ENCODE assay signal across 9 cellular contexts in the genomic region with DNA sequence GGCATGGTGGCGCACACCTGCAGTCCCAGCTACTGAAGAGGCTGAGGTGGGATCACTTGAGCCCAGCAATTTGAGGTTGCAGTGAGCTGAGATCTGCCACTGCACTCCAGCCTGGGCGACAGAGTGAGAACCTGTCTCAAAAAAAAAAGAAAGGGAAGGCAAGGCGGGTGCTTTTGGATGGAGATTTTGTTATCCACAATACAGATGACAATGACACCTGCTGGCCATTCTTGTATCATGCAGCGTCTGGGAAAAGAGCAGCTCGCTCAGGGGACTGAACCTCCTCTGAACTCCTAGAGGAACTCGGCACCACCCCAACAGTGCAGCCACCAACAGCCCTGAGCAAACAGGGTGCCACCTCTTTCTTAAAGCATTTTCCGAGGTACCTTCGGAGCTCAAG. TPM values are rescaled to one million over a fixed set of nuclear protein-coding genes. Genes with fewer than 3 reads are reported as not detected.
DNase-seq lines count a peak whose midpoint lies in the region; ATAC-seq, FAIRE-seq and TF ChIP-seq lines count a peak whose summit lies in the region.
"Had no signal": no experiment of that assay in that cellular context is flagged by ENCODE, and none has a peak within 500 bp of the region (broad histone marks: within the 10 kb centered on the region; RNA-seq: fewer than 3 reads in every experiment).

No MANE protein-coding gene starts in this region.

- H3K27me3 ChIP-seq in SU-DHL-6 (ENCODE audit: low read length) (no peaks in the 10 kb centered on the region), esophagus muscularis mucosa (no peaks in the 10 kb centered on the region), pancreas (no peaks in the 10 kb centered on the region)

- no peak overlapping the region for H2AFZ ChIP-seq in SU-DHL-6 (ENCODE audit: low read depth, low read length, severe bottlenecking)

- no peak overlapping the region for H3K27ac ChIP-seq in SU-DHL-6 (ENCODE audit: low read depth, low read length)
- no peak overlapping the region for H3K27ac ChIP-seq in esophagus muscularis mucosa (replicated peaks in 1 of 4)
- H3K27ac ChIP-seq in pancreas = no peak overlapping the region
- H3K27ac ChIP-seq: SK-N-MC had no signal

- H4K20me1 ChIP-seq in SU-DHL-6 (ENCODE audit: low read depth, low read length) = no peaks in the 10 kb centered on the region

- intact Hi-C loops in esophagus muscularis mucosa (cut with DNase I) (loop anchor here (2.0 kb wide), 1 partner anchor 282 kb away; no protein-coding TSS in a partner anchor), pancreas (cut with DNase I) (loop anchor here in 1 of 3 donors (5.0 kb wide), 1 partner anchor 285 kb away; no protein-coding TSS in a partner anchor)

- peak; percentile 32 for DNase-seq in Caki2 (ENCODE audit: low read depth)
- peak; percentile 48 for DNase-seq in HEK293T (ENCODE audit: extremely low spot score)
- no peak for DNase-seq in esophagus muscularis mucosa (ENCODE audit: extremely low spot score)
- peak in 1 of 6 donors; percentile 34 for DNase-seq in pancreas
- DNase-seq in GDM1 (lab: John Stamatoyannopoulos, UW) = no peak

- TF ChIP-seq POLR2A in esophagus muscularis mucosa (IDR thresholded peaks at IDR 0.05; ENCODE audit: low read depth) = no peak

- H3K36me3 ChIP-seq in SU-DHL-6 (ENCODE audit: low read length) (peaks cover 3% of the 10 kb centered on the region; the same call in 1 of the 2 replicates), esophagus muscularis mucosa (peaks cover 5 to 74% (median 59%) of the 10 kb centered on the region in 4 donors), pancreas (no peaks in the 10 kb centered on the region)

- CTCF ChIA-PET in HEK293T (lab: Yijun Ruan, JAX) = interaction anchor here (0.6 to 1.3 kb wide), 5 partner anchors 8 to 337 kb away, joined by 3 to 8 read pairs (median 3); no protein-coding TSS in a partner anchor

- FAIRE-seq in pancreas (lab: Jason Lieb, UNC) = no peak

- no peaks in the 10 kb centered on the region for H3K9me3 ChIP-seq in SU-DHL-6 (ENCODE audit: insufficient read depth, low read length)
- no peaks in the 10 kb centered on the region for H3K9me3 ChIP-seq in esophagus muscularis mucosa
- no peaks in the 10 kb centered on the region for H3K9me3 ChIP-seq in pancreas

- H3K4me3 ChIP-seq in SU-DHL-6 (ENCODE audit: insufficient read depth, low read length, poor library complexity, severe bottlenecking) = no peak overlapping the region
- no peak overlapping the region for H3K4me3 ChIP-seq in esophagus muscularis mucosa
- no peak overlapping the region for H3K4me3 ChIP-seq in pancreas
- H3K4me3 ChIP-seq: SK-N-MC had no signal

- 0 out of 2 replicates have a peak, but pooled peaks cover 9% of the 10 kb centered on the region for H3F3A ChIP-seq in SU-DHL-6 (ENCODE audit: insufficient read depth)

- H3K9ac ChIP-seq in SU-DHL-6 (ENCODE audit: low read length) = no peak overlapping the region

- H3K4me2 ChIP-seq in SU-DHL-6 (ENCODE audit: low read depth, low read length, poor library complexity, severe bottlenecking) = no peak overlapping the region

- POLR2A ChIA-PET in HEK293T (lab: Yijun Ruan, JAX) = no interaction called here

- in situ Hi-C loops in Caki2 (cut with HindIII; ENCODE audit: low pct_unique_long_range_greater_than_20kb, low sequenced_read_pairs) = no loop called here

- TF ChIP-seq CTCF in SU-DHL-6 (IDR thresholded peaks at IDR 0.05; ENCODE audit: insufficient read depth, low read length, poor library complexity, severe bottlenecking) = peak; percentile 22
- peak; percentile 51 to 63 (median 55) for TF ChIP-seq CTCF in esophagus muscularis mucosa (IDR thresholded peaks at IDR 0.05)
- peak; percentile 26 to 40 (median 35) for TF ChIP-seq CTCF in pancreas (IDR thresholded peaks at IDR 0.05)

- 57% methylated on average over 8 of the region's 8 CpGs for WGBS in esophagus muscularis mucosa
- WGBS in pancreas, 2 donors = 63 to 67% methylated on average over 8 of the region's 8 CpGs

- H3K79me2 ChIP-seq in SU-DHL-6 (ENCODE audit: insufficient read depth, low read length) = no peaks in the 10 kb centered on the region

- no peaks in the 10 kb centered on the region for H3K9me2 ChIP-seq in SU-DHL-6 (replicated peaks; ENCODE audit: insufficient read depth, low read length)

- H3K4me1 ChIP-seq in esophagus muscularis mucosa (no peaks in the 10 kb centered on the region), pancreas (no peaks in the 10 kb centered on the region)

- no peak for TF ChIP-seq EP300 in esophagus muscularis mucosa (IDR thresholded peaks at IDR 0.05)

- ATAC-seq in pancreas (peak in 3 of 4 donors; percentile 72 to 74 (median 74)), HG03139 (IDR thresholded peaks at IDR 0.05; ENCODE audit: unreplicated experiment) (no peak)
- ATAC-seq in activated CD4-positive, CD25-positive, alpha-beta regulatory T cell treated with anti-CD3 and anti-CD28 coated beads, Interleukin-2, amount 50 U/mL, for 24 hours = no peak

TF ChIP-seq in HEK293T, 16 proteins besides CTCF, POLR2A, EP300 and RAD21:
- TF ChIP-seq ZNF384 (IDR thresholded peaks at IDR 0.05) (peak; percentile 76), ARNT (IDR thresholded peaks at IDR 0.05) (no peak)

RNA-seq across cellular contexts. Expression of a gene that starts 22.8 kb away (rescaled TPM):
- 23.7 and 24.2 TPM in 2 replicates for total RNA-seq in Caki2 (2014; rRNA removed; shearing (Covaris generic); ENCODE audit: low replicate concordance)
- total RNA-seq in esophagus muscularis mucosa (1 to 10 TPM; 3.3 to 6.6 (median 4.6) TPM), pancreas (1 to 10 TPM; 2.0 to 5.6 (median 2.1) TPM)
- polyA plus RNA-seq in pancreas = 10 to 100 TPM in 1 of 2 donors, 1 to 10 TPM in 1; 6.5 to 12.0 TPM

RNA-seq across cellular contexts. Expression of a gene that starts 23.1 kb away (rescaled TPM):
- 29.6 and 49.7 TPM in 2 replicates for total RNA-seq in Caki2 (2014; rRNA removed; shearing (Covaris generic); ENCODE audit: low replicate concordance)
- total RNA-seq in esophagus muscularis mucosa = 10 to 100 TPM; 52.6 to 73.3 (median 57.7) TPM
- 10 to 100 TPM; 16.6 to 49.2 (median 20.8) TPM for total RNA-seq in pancreas
- polyA plus RNA-seq in pancreas = 10 to 100 TPM; 40.9 to 53.4 TPM

RNA-seq across cellular contexts. Expression of a gene that starts 25.8 kb away (rescaled TPM):
- total RNA-seq in Caki2 (2014; rRNA removed; shearing (Covaris generic); ENCODE audit: low replicate concordance) = 0.29 and 0.64 TPM in 2 replicates
- 10 to 100 TPM in 3 of 4 donors, 1 to 10 TPM in 1; 9.6 to 21.0 (median 13.0) TPM for total RNA-seq in esophagus muscularis mucosa
- total RNA-seq in pancreas = 1 to 10 TPM in 3 of 6 donors, under 1 TPM in 3; 0.60 to 4.2 (median 0.99) TPM
- 1 to 10 TPM; 3.0 to 5.2 TPM for polyA plus RNA-seq in pancreas

Comparison
In these comparisons a context has a peak if more than half of its experiments do, and no peak if none do; other contexts are left out.
1. DNase-seq: peak in Caki2 (single experiment) and HEK293T (single experiment); none in esophagus muscularis mucosa (single experiment) and GDM1 (single experiment).
2. ATAC-seq: peak in pancreas (3 of 4); none in activated CD4-positive, CD25-positive, alpha-beta regulatory T cell treated with anti-CD3 and anti-CD28 coated beads, Interleukin-2, amount 50 U/mL, for 24 hours (0 of 2) and HG03139 (single experiment).
3. Peak in every context shown above with its lines, with median percentiles within 50 percentile points of each other: CTCF ChIP-seq.